22 cellular contexts compared by ENCODE assay signal in genomic region chr17:82944990-82945389, GRCh38.
DNase-seq lines count a peak whose midpoint lies in the region; ATAC-seq, FAIRE-seq and TF ChIP-seq lines count a peak whose summit lies in the region.
"Had no signal": no experiment of that assay in that cellular context is flagged by ENCODE, and none has a peak within 500 bp of the region (broad histone marks: within the 10 kb centered on the region; RNA-seq: fewer than 3 reads in every experiment).

No MANE protein-coding gene starts in this region.

- BruUV-seq in HepG2 (replicated peaks; lab: Mats Ljungman, UMichigan): no TSS peak
- TSS peak; percentile 46 for BruUV-seq in Panc1 (replicated peaks; lab: Mats Ljungman, UMichigan)

- POLR2A ChIA-PET in HepG2 (lab: Yijun Ruan, JAX) (no interaction called here), Panc1 (lab: Charles Lee) (no interaction called here)

- DNase-seq in HepG2 (ENCODE audit: low spot score) (no peak), right lobe of liver (no peak), Panc1 (ENCODE audit: low read depth, low spot score) (no peak), endothelial cell (ENCODE audit: low spot score) (no peak), CD14-positive monocyte (ENCODE audit: low spot score) (no peak)
- no peak for DNase-seq in activated CD8-positive, alpha-beta memory T cell treated with anti-CD3 and anti-CD28 coated beads, Interleukin-2, amount 10 ng/mL, durations not matched to agents 7 days and 5 days
- no peak for DNase-seq in activated CD4-positive, alpha-beta T cell treated with anti-CD3 and anti-CD28 coated beads for 1 hour
- DNase-seq: C1 segment of cervical spinal cord; DMS79 treated with DMSO at 0.1 percent for 48 hours; H9; MM.1S; NCI-H1092; NCI-H146; NCI-H2029 treated with DMSO at 0.1 percent for 48 hours; NCI-H510A; NCI-H748 treated with DMSO at 0.1 percent for 48 hours; NK-92 treated with Interleukin-12 subunit alpha and Interleukin-12 subunit beta, amount 100 ng/mL, for 24 hours; SIG-M5 had no signal

- H3K27me3 ChIP-seq in HepG2 (ENCODE audit: control insufficient read depth in 1 of 2, insufficient read depth in 2 of 2, low read length in 2 of 2) (no peaks in the 10 kb centered on the region), right lobe of liver (no peaks in the 10 kb centered on the region), Panc1 (ENCODE audit: control insufficient read depth, insufficient read depth, low read length) (no peaks in the 10 kb centered on the region)

- no peak for TF ChIP-seq POLR2A in HepG2 (IDR thresholded peaks at IDR 0.05; ENCODE audit: insufficient read depth in 1 of 2, low read depth in 2 of 2, low read length in 2 of 2)
- no peak for TF ChIP-seq POLR2A in right lobe of liver (IDR thresholded peaks at IDR 0.05)

- H3K9ac ChIP-seq in HepG2 (ENCODE audit: insufficient read depth, low read depth, low read length): no peak overlapping the region

- no peak for ATAC-seq in HepG2
- no peak for ATAC-seq in right lobe of liver
- ATAC-seq in Panc1: no peak
- ATAC-seq in activated CD8-positive, alpha-beta memory T cell treated with anti-CD3 and anti-CD28 coated beads, Interleukin-2, amount 10 ng/mL, durations not matched to agents 7 days and 5 days: no peak

- H3K79me2 ChIP-seq in HepG2 (ENCODE audit: insufficient read depth, low read length): no peaks in the 10 kb centered on the region

- H3K4me3 Mint-ChIP-seq in endothelial cell (ENCODE audit: unreplicated experiment) (peak overlapping the region; percentile 61), CD14-positive monocyte (no peak overlapping the region)
- no peak overlapping the region for H3K4me3 Mint-ChIP-seq in activated CD8-positive, alpha-beta memory T cell treated with anti-CD3 and anti-CD28 coated beads, Interleukin-2, amount 10 ng/mL, durations not matched to agents 7 days and 5 days
- H3K4me3 Mint-ChIP-seq: H9, IgD-negative memory B cell had no signal

- peaks cover 19% of the 10 kb centered on the region for H3K9me3 ChIP-seq in HepG2 (ENCODE audit: low read length)
- H3K9me3 ChIP-seq in right lobe of liver: no peaks in the 10 kb centered on the region
- peaks cover 19% of the 10 kb centered on the region for H3K9me3 ChIP-seq in Panc1 (ENCODE audit: control insufficient read depth, insufficient read depth, low read depth, low read length)

- peaks cover 81% of the 10 kb centered on the region for H3K36me3 Mint-ChIP-seq in endothelial cell (ENCODE audit: low read depth, unreplicated experiment)
- peaks cover 76 to 93% of the 10 kb centered on the region in 2 donors for H3K36me3 Mint-ChIP-seq in CD14-positive monocyte
- peaks cover 69% of the 10 kb centered on the region for H3K36me3 Mint-ChIP-seq in activated CD8-positive, alpha-beta memory T cell treated with anti-CD3 and anti-CD28 coated beads, Interleukin-2, amount 10 ng/mL, durations not matched to agents 7 days and 5 days

- no peak for TF ChIP-seq CTCF in HepG2 (CRISPR knock-in tag; IDR thresholded peaks at IDR 0.05)
- TF ChIP-seq CTCF in right lobe of liver (IDR thresholded peaks at IDR 0.05): no peak
- no peak for TF ChIP-seq CTCF in Panc1 (IDR thresholded peaks at IDR 0.05)
- no peak for TF ChIP-seq CTCF in endothelial cell (IDR thresholded peaks at IDR 0.05; ENCODE audit: unreplicated experiment)
- no peak for TF ChIP-seq CTCF in CD14-positive monocyte (IDR thresholded peaks at IDR 0.05)

- H3K4me1 Mint-ChIP-seq in endothelial cell (ENCODE audit: unreplicated experiment) (no peaks in the 10 kb centered on the region), CD14-positive monocyte (no peaks in the 10 kb centered on the region)
- no peaks in the 10 kb centered on the region for H3K4me1 Mint-ChIP-seq in activated CD8-positive, alpha-beta memory T cell treated with anti-CD3 and anti-CD28 coated beads, Interleukin-2, amount 10 ng/mL, durations not matched to agents 7 days and 5 days
- H3K4me1 Mint-ChIP-seq: H9, IgD-negative memory B cell had no signal

- H3K27ac Mint-ChIP-seq in endothelial cell (ENCODE audit: unreplicated experiment) (no peak overlapping the region), CD14-positive monocyte (no peak overlapping the region)
- H3K27ac Mint-ChIP-seq in activated CD8-positive, alpha-beta memory T cell treated with anti-CD3 and anti-CD28 coated beads, Interleukin-2, amount 10 ng/mL, durations not matched to agents 7 days and 5 days: no peak overlapping the region
- H3K27ac Mint-ChIP-seq: H9, IgD-negative memory B cell had no signal

- intact Hi-C loops in HepG2 (cut with micrococcal nuclease; ENCODE audit: unreplicated experiment): no loop called here
- intact Hi-C loops in right lobe of liver (cut with DNase I): no loop called here
- intact Hi-C loops in Panc1 (cut with micrococcal nuclease; ENCODE audit: unreplicated experiment): no loop called here
- intact Hi-C loops in CD14-positive monocyte (cut with micrococcal nuclease): no loop called here

- no peak overlapping the region for H3K4me2 ChIP-seq in HepG2 (ENCODE audit: low read depth, low read length)

- no peak overlapping the region for H2AFZ ChIP-seq in HepG2 (ENCODE audit: low read length)

- in situ Hi-C loops in HepG2 (cut with HindIII; ENCODE audit: extremely low pct_ligation_motif_present, low pct_unique_long_range_greater_than_20kb) (no loop called here), Panc1 (cut with HindIII; ENCODE audit: low pct_unique_long_range_greater_than_20kb, low sequenced_read_pairs) (no loop called here)

- H3K27me3 Mint-ChIP-seq in endothelial cell (ENCODE audit: unreplicated experiment) (peaks cover 10% of the 10 kb centered on the region), CD14-positive monocyte (ENCODE audit: low read depth in 3 of 3) (peaks cover 0 to 3% (median 0%) of the 10 kb centered on the region in 3 donors)
- no peaks in the 10 kb centered on the region for H3K27me3 Mint-ChIP-seq in activated CD8-positive, alpha-beta memory T cell treated with anti-CD3 and anti-CD28 coated beads, Interleukin-2, amount 10 ng/mL, durations not matched to agents 7 days and 5 days
- H3K27me3 Mint-ChIP-seq: IgD-negative memory B cell had no signal

- H3K27ac ChIP-seq in HepG2 (ENCODE audit: extremely low read length, insufficient read depth, low read length): no peak overlapping the region
- H3K27ac ChIP-seq in right lobe of liver: no peak overlapping the region
- no peak overlapping the region for H3K27ac ChIP-seq in Panc1 (ENCODE audit: low read length)
- H3K27ac ChIP-seq: HL-60, RWPE1 had no signal

- H3K9me3 Mint-ChIP-seq in endothelial cell (ENCODE audit: unreplicated experiment) (peaks cover 49% of the 10 kb centered on the region), CD14-positive monocyte (peaks cover 16 to 36% (median 26%) of the 10 kb centered on the region in 7 donors)
- H3K9me3 Mint-ChIP-seq in activated CD8-positive, alpha-beta memory T cell treated with anti-CD3 and anti-CD28 coated beads, Interleukin-2, amount 10 ng/mL, durations not matched to agents 7 days and 5 days (ENCODE audit: low read depth): peaks cover 24% of the 10 kb centered on the region

- H3K36me3 ChIP-seq in HepG2 (replicated peaks in 1 of 2; ENCODE audit: control insufficient read depth in 1 of 2, insufficient read depth in 2 of 2, low read length in 2 of 2) (peaks cover 17 to 54% of the 10 kb centered on the region in 2 experiments), right lobe of liver (peaks cover 0 to 12% (median 0%) of the 10 kb centered on the region in 4 donors), Panc1 (ENCODE audit: control insufficient read depth, insufficient read depth, low read length) (no peaks in the 10 kb centered on the region)

- TF ChIP-seq RAD21 in HepG2 (CRISPR knock-in tag; IDR thresholded peaks at IDR 0.05): no peak

- H3K4me3 ChIP-seq in HepG2 (replicated peaks in 1 of 3; ENCODE audit: insufficient read depth in 1 of 3, low read depth in 2 of 3, low read length in 3 of 3): no peak overlapping the region
- no peak overlapping the region for H3K4me3 ChIP-seq in right lobe of liver
- H3K4me3 ChIP-seq in Panc1 (ENCODE audit: low read depth in 2 of 2, low read length in 2 of 2): no peak overlapping the region

- no peaks in the 10 kb centered on the region for H4K20me1 ChIP-seq in HepG2 (ENCODE audit: insufficient read depth, low read length)

- FAIRE-seq in HepG2 (lab: Jason Lieb, UNC): no peak
- FAIRE-seq: HTR-8/SVneo had no signal

- H3K4me1 ChIP-seq in HepG2 (ENCODE audit: insufficient read depth, low read length) (no peaks in the 10 kb centered on the region), right lobe of liver (no peaks in the 10 kb centered on the region), Panc1 (ENCODE audit: control insufficient read depth, insufficient read depth, low read length) (no peaks in the 10 kb centered on the region)

- CTCF ChIA-PET in HepG2 (lab: Yijun Ruan, JAX; ENCODE audit: low intra/inter-chr PET ratio, low total read pairs): no interaction called here
- CTCF ChIA-PET in Panc1 (lab: Charles Lee): interaction anchor here (0.6 kb wide), 1 partner anchor 101 kb away, joined by 9 read pairs; no protein-coding TSS in a partner anchor
- CTCF ChIA-PET in activated CD8-positive, alpha-beta memory T cell treated with anti-CD3 and anti-CD28 coated beads, Interleukin-2, amount 10 ng/mL, durations not matched to agents 7 days and 5 days (lab: Charles Lee): no interaction called here

- TF ChIP-seq EP300 in HepG2 (IDR thresholded peaks at IDR 0.05; ENCODE audit: low read depth in 2 of 2, low read length in 2 of 2) (no peak), HepG2 (CRISPR knock-in tag; IDR thresholded peaks at IDR 0.05; ENCODE audit: borderline replicate concordance) (no peak)

TF ChIP-seq in HepG2, 621 proteins besides CTCF, POLR2A, EP300 and RAD21 (continues in another document):
- TF ChIP-seq ZFP82 (CRISPR knock-in tag; IDR thresholded peaks at IDR 0.05; ENCODE audit: borderline replicate concordance): peak; percentile 99
- no peak for TF ChIP-seq MEIS1 (CRISPR knock-in tag; IDR thresholded peaks at IDR 0.05; ENCODE audit: borderline replicate concordance)
- TF ChIP-seq BRCA1 (CRISPR knock-in tag; IDR thresholded peaks at IDR 0.05): no peak
